23 cellular contexts compared by ENCODE assay signal in genomic region chr9:75904364-75904763, GRCh38. TPM values are rescaled to one million over a fixed set of nuclear protein-coding genes. Genes with fewer than 3 reads are reported as not detected.
A peak's percentile ranks its signal among the peaks of the same experiment; 100 is the strongest.
DNase-seq lines count a peak whose midpoint lies in the region; ATAC-seq, FAIRE-seq and TF ChIP-seq lines count a peak whose summit lies in the region.
"Had no signal": no experiment of that assay in that cellular context is flagged by ENCODE, and none has a peak within 500 bp of the region (broad histone marks: within the 10 kb centered on the region; RNA-seq: fewer than 3 reads in every experiment).

No MANE protein-coding gene starts in this region.

- no peaks in the 10 kb centered on the region for H3K27me3 ChIP-seq in brain microvascular endothelial cell (replicated peaks)
- H3K27me3 ChIP-seq in hepatocyte, result no peaks in the 10 kb centered on the region
- H3K27me3 ChIP-seq: BLaER1 had no signal

- H3K4me2 ChIP-seq in A549 (peak overlapping the region; percentile 60), hepatocyte (no peak overlapping the region)
- H3K4me2 ChIP-seq: BLaER1 had no signal

- TF ChIP-seq POLR2A in A549 (IDR thresholded peaks at IDR 0.05; ENCODE audit: low read length), result no peak

- H3K27ac ChIP-seq in A549 (no peak overlapping the region; a peak in 1 of 6 replicates), brain microvascular endothelial cell (peak overlapping the region; percentile 4), hepatocyte (peak overlapping the region; percentile 66)
- H3K27ac ChIP-seq: BLaER1, GM23248, RWPE1, SK-N-MC had no signal

- no peak overlapping the region for H2AFZ ChIP-seq in hepatocyte
- H2AFZ ChIP-seq: GM23248 had no signal

- H3K4me1 ChIP-seq in A549 (peaks cover 17% of the 10 kb centered on the region; the same call in 2 of the 3 replicates), hepatocyte (ENCODE audit: insufficient read depth) (no peaks in the 10 kb centered on the region)
- H3K4me1 ChIP-seq: BLaER1 had no signal

- peaks cover 81% of the 10 kb centered on the region for H3K79me2 ChIP-seq in hepatocyte

- ATAC-seq in A549, result no peak

- no peak for TF ChIP-seq EP300 in A549 (IDR thresholded peaks at IDR 0.05)

- DNase-seq in A549 (ENCODE audit: low read depth in 1 of 2, low spot score in 1 of 2) (no peak), RKO (ENCODE audit: low spot score) (peak; percentile 16), brain microvascular endothelial cell (no peak), hepatocyte (ENCODE audit: low spot score) (no peak), T-helper 1 cell (no peak), HEK293T (ENCODE audit: extremely low spot score) (no peak), dermis blood vessel endothelial cell (no peak), ecto neural progenitor cell (ENCODE audit: low spot score) (no peak)
- DNase-seq: CD4-positive, CD25-positive, alpha-beta regulatory T cell; H7; HFFc6; KBM-7; MV-4-11; NCI-H1105 treated with DMSO at 0.1 percent for 48 hours; NCI-H1930; NCI-H526 treated with DMSO at 0.1 percent for 48 hours; SHP77 had no signal

- H3K9me2 ChIP-seq in hepatocyte (replicated peaks; ENCODE audit: insufficient read depth), result no peaks in the 10 kb centered on the region

- POLR2A ChIA-PET in A549 (lab: Yijun Ruan, JAX) (interaction anchor here (1.6 kb wide), 1 partner anchor 14 kb away, joined by 10 read pairs; the partner anchor contains the start of gene PCSK5), HEK293T (lab: Yijun Ruan, JAX) (interaction anchor here (1.1 kb wide), 1 partner anchor 13 kb away, joined by 3 read pairs; no protein-coding TSS in a partner anchor)

- in situ Hi-C loops in brain microvascular endothelial cell (cut with HindIII; ENCODE audit: low pct_ligation_motif_present, low sequenced_read_pairs), result no loop called here

- no peaks in the 10 kb centered on the region for H3K36me3 ChIP-seq in brain microvascular endothelial cell (replicated peaks)
- no peaks in the 10 kb centered on the region for H3K36me3 ChIP-seq in hepatocyte (replicated peaks; ENCODE audit: insufficient read depth, low read depth)
- H3K36me3 ChIP-seq: BLaER1 had no signal

- no peaks in the 10 kb centered on the region for H4K20me1 ChIP-seq in hepatocyte (ENCODE audit: insufficient read depth, poor library complexity, severe bottlenecking)
- H4K20me1 ChIP-seq: BLaER1 had no signal

- peak overlapping the region; percentile 13; the same call in 1 of the 3 replicates for H3K4me3 ChIP-seq in A549
- no peak overlapping the region for H3K4me3 ChIP-seq in brain microvascular endothelial cell (ENCODE audit: low read depth, low read length)
- no peak overlapping the region for H3K4me3 ChIP-seq in hepatocyte
- H3K4me3 ChIP-seq: BLaER1, GM23248, SK-N-MC had no signal

- no peaks in the 10 kb centered on the region for H3K9me3 ChIP-seq in A549
- H3K9me3 ChIP-seq in hepatocyte (ENCODE audit: low read depth), result no peaks in the 10 kb centered on the region
- H3K9me3 ChIP-seq: BLaER1 had no signal

- TF ChIP-seq RAD21 in A549 (conservative IDR thresholded peaks at IDR 0.05 in 1 of 2, IDR thresholded peaks at IDR 0.05 in 1 of 2), result no peak

- CTCF ChIA-PET in A549 (lab: Yijun Ruan, JAX) (interaction anchor here (0.9 kb wide), 1 partner anchor 16 kb away, joined by 3 read pairs; no protein-coding TSS in a partner anchor), HEK293T (lab: Yijun Ruan, JAX) (no interaction called here)

- FAIRE-seq in A549 (lab: Jason Lieb, UNC), result no peak
- FAIRE-seq: D721Med had no signal

- TF ChIP-seq CTCF in A549 (IDR thresholded peaks at IDR 0.05) (no peak), brain microvascular endothelial cell (IDR thresholded peaks at IDR 0.05; ENCODE audit: low read depth, low read length, missing control alignments) (no peak), hepatocyte (IDR thresholded peaks at IDR 0.05; ENCODE audit: poor library complexity) (no peak)

TF ChIP-seq in A549, 52 proteins besides CTCF, POLR2A, EP300 and RAD21:
- TF ChIP-seq ZFP36 (IDR thresholded peaks at IDR 0.05; ENCODE audit: borderline replicate concordance, partially characterized antibody) (no peak), JUN (IDR thresholded peaks at IDR 0.05) (no peak), MAFK (IDR thresholded peaks at IDR 0.05; ENCODE audit: partially characterized antibody) (peak; percentile 49), REST (IDR thresholded peaks at IDR 0.05) (no peak)

TF ChIP-seq in HEK293T, 16 proteins besides CTCF, POLR2A, EP300 and RAD21:
- no peak for TF ChIP-seq ZNF384 (IDR thresholded peaks at IDR 0.05)

RNA-seq across cellular contexts. Expression of gene PCSK5, which starts 13.9 kb away (rescaled TPM):
- polyA plus RNA-seq in A549 (2011; rRNA removed) (6.7 and 7.0 TPM in 2 replicates), A549 (2017; fragmentation: RNase III; extraction: RNeasy Plus Mini Kit Qiagen cat#74134 plus additional on column Dnase treatment) (1.3 to 1.5 TPM (median 1.4 TPM) in 3 replicates), hepatocyte (59.1 and 61.0 TPM in 2 replicates)
- 2.9 and 3.7 TPM in 2 replicates for polyA plus RNA-seq in A549 (2012; cell fraction: cytosol; rRNA removed)
- 7.3 and 8.8 TPM in 2 replicates for polyA plus RNA-seq in A549 (2012; cell fraction: nucleus; rRNA removed)
- 21.3 and 23.3 TPM in 2 replicates for polyA minus RNA-seq in A549 (2011; rRNA and poly(A)+ RNA removed)
- total RNA-seq in hepatocyte (67.5 and 71.7 TPM in 2 replicates), dermis blood vessel endothelial cell (1.9 and 3.4 TPM in 2 replicates)
- total RNA-seq: MCF 10A had no signal

Comparison
In these comparisons a context has a peak if more than half of its experiments do, and no peak if none do; other contexts are left out.
1. H3K27ac ChIP-seq: peak in brain microvascular endothelial cell (single experiment) and hepatocyte (single experiment); none in A549 (0 of 2).
2. RNA of gene PCSK5, which starts 13.9 kb away (total RNA-seq): 67.5 to 71.7 TPM in hepatocyte; 1.9 to 3.4 TPM in dermis blood vessel endothelial cell; every median in the first group is over 10 times any median in the second.